14 cellular contexts compared by ENCODE assay signal in genomic region chr12:111546758-111547383, GRCh38. TPM values are rescaled to one million over a fixed set of nuclear protein-coding genes. Genes with fewer than 3 reads are reported as not detected.
DNase-seq lines count a peak whose midpoint lies in the region; ATAC-seq and TF ChIP-seq lines count a peak whose summit lies in the region.
"Had no signal": no experiment of that assay in that cellular context is flagged by ENCODE, and none has a peak within 500 bp of the region (broad histone marks: within the 10 kb centered on the region; RNA-seq: fewer than 3 reads in every experiment).

No MANE protein-coding gene starts in this region.

- no peak overlapping the region for H3K4me2 ChIP-seq in GM23248 (ENCODE audit: unreplicated experiment)
- H3K4me2 ChIP-seq: BLaER1 had no signal

- H3K4me3 Mint-ChIP-seq in activated naive CD4-positive, alpha-beta T cell treated with anti-CD3 and anti-CD28 coated beads for 36 hours, result no peak overlapping the region
- H3K4me3 Mint-ChIP-seq: nephron had no signal

- H3K27me3 ChIP-seq in ACC112 (ENCODE audit: insufficient read depth, low read length) (no peaks in the 10 kb centered on the region), GM23248 (replicated peaks; ENCODE audit: insufficient read depth) (no peaks in the 10 kb centered on the region), tibial nerve (no peaks in the 10 kb centered on the region)
- H3K27me3 ChIP-seq: BLaER1, gastrocnemius medialis had no signal

- no peaks in the 10 kb centered on the region for H4K20me1 ChIP-seq in GM23248 (ENCODE audit: insufficient read depth)

- peaks cover 30% of the 10 kb centered on the region for H3K36me3 Mint-ChIP-seq in activated naive CD4-positive, alpha-beta T cell treated with anti-CD3 and anti-CD28 coated beads for 36 hours (ENCODE audit: low read depth)

- no peaks in the 10 kb centered on the region for H3K4me1 ChIP-seq in ACC112 (ENCODE audit: control insufficient read depth, insufficient read depth, low read length, unreplicated experiment)
- H3K4me1 ChIP-seq in GM23248 (ENCODE audit: insufficient read depth), result no peaks in the 10 kb centered on the region
- H3K4me1 ChIP-seq in tibial nerve, result no peaks in the 10 kb centered on the region
- H3K4me1 ChIP-seq: BLaER1, gastrocnemius medialis had no signal

- peaks cover 28% of the 10 kb centered on the region for H3K36me3 ChIP-seq in ACC112 (ENCODE audit: insufficient read depth, low read length)
- peaks cover 51% of the 10 kb centered on the region for H3K36me3 ChIP-seq in GM23248 (ENCODE audit: low read depth)
- peaks cover 0 to 70% (median 0%) of the 10 kb centered on the region in 3 donors for H3K36me3 ChIP-seq in tibial nerve

- H3F3A ChIP-seq in GM23248 (ENCODE audit: insufficient read depth), result peaks cover 10% of the 10 kb centered on the region

- H3K4me1 Mint-ChIP-seq in activated naive CD4-positive, alpha-beta T cell treated with anti-CD3 and anti-CD28 coated beads for 36 hours (ENCODE audit: low read depth), result peaks cover 20% of the 10 kb centered on the region
- H3K4me1 Mint-ChIP-seq: nephron had no signal

- H3K79me2 ChIP-seq in ACC112 (ENCODE audit: control insufficient read depth, insufficient read depth, low read length, unreplicated experiment) (peaks cover 18% of the 10 kb centered on the region), GM23248 (ENCODE audit: insufficient read depth) (peaks cover 100% of the 10 kb centered on the region)

- TF ChIP-seq CTCF in fibroblast of the aortic adventitia (IDR thresholded peaks at IDR 0.05; ENCODE audit: insufficient read depth, low read length), result no peak
- no peak for TF ChIP-seq CTCF in tibial nerve (IDR thresholded peaks at IDR 0.05)

- H3K9me3 Mint-ChIP-seq in activated naive CD4-positive, alpha-beta T cell treated with anti-CD3 and anti-CD28 coated beads for 36 hours, result no peaks in the 10 kb centered on the region
- H3K9me3 Mint-ChIP-seq: nephron had no signal

- DNase-seq in GM23248, result peak; percentile 10
- peak; percentile 54 for DNase-seq in activated naive CD4-positive, alpha-beta T cell treated with anti-CD3 and anti-CD28 coated beads for 36 hours
- DNase-seq in fibroblast of the aortic adventitia (ENCODE audit: low read depth), result peak; percentile 16
- no peak for DNase-seq in AML-193 (lab: John Stamatoyannopoulos, UW)
- DNase-seq in tibial nerve (ENCODE audit: low spot score in 2 of 2), result no peak
- DNase-seq: gastrocnemius medialis, MV-4-11, NCI-H2227 treated with DMSO at 0.1 percent for 48 hours, PC-3 had no signal

- H3K27ac Mint-ChIP-seq in activated naive CD4-positive, alpha-beta T cell treated with anti-CD3 and anti-CD28 coated beads for 36 hours, result peak overlapping the region; percentile 51
- H3K27ac Mint-ChIP-seq: nephron had no signal

- H2AFZ ChIP-seq in ACC112 (ENCODE audit: low read length, unreplicated experiment) (no peak overlapping the region), GM23248 (no peak overlapping the region)

- peak overlapping the region; percentile 2 for H3K27ac ChIP-seq in ACC112 (ENCODE audit: low read depth, low read length)
- H3K27ac ChIP-seq in GM23248, result no peak overlapping the region
- H3K27ac ChIP-seq in tibial nerve, result no peak overlapping the region
- H3K27ac ChIP-seq: BLaER1, gastrocnemius medialis had no signal

- WGBS in GM23248 (ENCODE audit: low coverage in 1 of 2, low lambda C conversion rate in 2 of 2, missing lambda C conversion rate in 2 of 2), 2 experiments, result 95% methylated on average over 8 of the region's 8 CpGs
- WGBS in tibial nerve, 2 donors, result 90 to 93% methylated on average over 8 of the region's 8 CpGs

- H3K9me2 ChIP-seq in GM23248 (ENCODE audit: insufficient read depth), result no peaks in the 10 kb centered on the region

- no peak overlapping the region for H3K4me3 ChIP-seq in ACC112 (ENCODE audit: low read depth, low read length)
- H3K4me3 ChIP-seq in GM23248, result no peak overlapping the region
- no peak overlapping the region for H3K4me3 ChIP-seq in fibroblast of the aortic adventitia (ENCODE audit: low read depth, low read length)
- no peak overlapping the region for H3K4me3 ChIP-seq in tibial nerve
- H3K4me3 ChIP-seq: BLaER1, gastrocnemius medialis had no signal

- no peaks in the 10 kb centered on the region for H3K27me3 Mint-ChIP-seq in activated naive CD4-positive, alpha-beta T cell treated with anti-CD3 and anti-CD28 coated beads for 36 hours (ENCODE audit: low read depth)

- in situ Hi-C loops in GM23248 (cut with MboI), result no loop called here

- CTCF ChIA-PET in activated naive CD4-positive, alpha-beta T cell treated with anti-CD3 and anti-CD28 coated beads for 36 hours (lab: Charles Lee), result interaction anchor here (1.0 to 1.8 kb wide), 3 partner anchors 17 to 150 kb away, joined by 3 to 4 read pairs (median 4); no protein-coding TSS in a partner anchor

- intact Hi-C loops in activated naive CD4-positive, alpha-beta T cell treated with anti-CD3 and anti-CD28 coated beads for 36 hours (cut with micrococcal nuclease), result loop anchor here (5.0 kb wide), 2 partner anchors 50 to 140 kb away; partner anchors contain the start of genes ATXN2 and SH2B3

- TF ChIP-seq EP300 in tibial nerve (IDR thresholded peaks at IDR 0.05), result no peak

- no peak overlapping the region for H3K9ac ChIP-seq in GM23248
- H3K9ac ChIP-seq: BLaER1 had no signal

- H3K9me3 ChIP-seq in GM23248 (ENCODE audit: low read depth) (no peaks in the 10 kb centered on the region), tibial nerve (no peaks in the 10 kb centered on the region)
- H3K9me3 ChIP-seq: BLaER1, gastrocnemius medialis had no signal

- ATAC-seq in HG03108 (IDR thresholded peaks at IDR 0.05; ENCODE audit: unreplicated experiment) (no peak), GM21723 (IDR thresholded peaks at IDR 0.05; ENCODE audit: unreplicated experiment) (no peak)
- ATAC-seq: gastrocnemius medialis, PC-3 had no signal

- no peak for TF ChIP-seq POLR2A in tibial nerve (IDR thresholded peaks at IDR 0.05)

RNA-seq across cellular contexts. Expression of gene ATXN2, which starts 52.2 kb away (rescaled TPM):
- 15.0 and 19.2 TPM in 2 replicates for total RNA-seq in GM23248 (2014; rRNA removed; shearing (Covaris generic))
- 46.2 and 56.4 TPM in 2 replicates for polyA plus RNA-seq in GM23248 (2016; fragmentation: Nextera tagmentation; extraction: Ambion mirVana)
- 10 to 100 TPM; 30.6 to 31.5 TPM for total RNA-seq in activated naive CD4-positive, alpha-beta T cell treated with anti-CD3 and anti-CD28 coated beads for 36 hours
- total RNA-seq in fibroblast of the aortic adventitia (ENCODE audit: low replicate concordance), result 45.7 and 114 TPM in 2 replicates
- total RNA-seq in tibial nerve, result 10 to 100 TPM; 50.3 to 84.3 (median 64.3) TPM

Comparison
In these comparisons a context has a peak if more than half of its experiments do, and no peak if none do; other contexts are left out.
1. DNase-seq: peak in GM23248 (single experiment), activated naive CD4-positive, alpha-beta T cell treated with anti-CD3 and anti-CD28 coated beads for 36 hours (single experiment) and fibroblast of the aortic adventitia (single experiment); none in AML-193 (0 of 2) and tibial nerve (0 of 2).